In the genomic region with DNA sequence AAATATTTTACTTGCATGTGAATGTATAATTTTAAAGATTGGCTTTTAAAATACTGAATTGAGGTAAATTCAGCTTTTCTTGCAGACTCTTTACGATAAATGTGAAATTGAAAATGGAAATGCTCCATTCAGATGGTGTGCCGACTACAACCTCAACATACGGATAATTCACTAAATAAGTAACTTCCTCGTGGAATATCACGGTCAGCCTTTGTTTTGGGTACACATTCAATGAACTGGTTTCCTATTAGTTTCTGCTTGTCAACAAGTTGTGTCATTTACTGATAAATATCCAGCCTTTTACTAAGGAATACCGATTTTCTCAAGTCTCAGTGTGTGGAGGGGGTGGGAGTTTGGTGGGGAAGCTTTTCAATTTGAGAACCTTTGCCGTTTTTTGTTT, we compare ENCODE assay signal across 1 cellular context.
TF ChIP-seq lines count a peak whose summit lies in the region.

No MANE protein-coding gene starts in this region.

TF ChIP-seq in HepG2, 621 proteins besides CTCF, POLR2A, EP300 and RAD21:
- TF ChIP-seq ZNF205 (CRISPR knock-in tag; IDR thresholded peaks at IDR 0.05) = no peak
- TF ChIP-seq ZNF20 (CRISPR knock-in tag; IDR thresholded peaks at IDR 0.05) = no peak
- TF ChIP-seq, protein P1, sequence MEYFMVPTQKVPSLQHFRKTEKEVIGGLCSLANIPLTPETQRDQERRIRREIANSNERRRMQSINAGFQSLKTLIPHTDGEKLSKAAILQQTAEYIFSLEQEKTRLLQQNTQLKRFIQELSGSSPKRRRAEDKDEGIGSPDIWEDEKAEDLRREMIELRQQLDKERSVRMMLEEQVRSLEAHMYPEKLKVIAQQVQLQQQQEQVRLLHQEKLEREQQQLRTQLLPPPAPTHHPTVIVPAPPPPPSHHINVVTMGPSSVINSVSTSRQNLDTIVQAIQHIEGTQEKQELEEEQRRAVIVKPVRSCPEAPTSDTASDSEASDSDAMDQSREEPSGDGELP (IDR thresholded peaks at IDR 0.05; ENCODE audit: borderline replicate concordance, low read depth) = no peak
- TF ChIP-seq, protein P2, sequence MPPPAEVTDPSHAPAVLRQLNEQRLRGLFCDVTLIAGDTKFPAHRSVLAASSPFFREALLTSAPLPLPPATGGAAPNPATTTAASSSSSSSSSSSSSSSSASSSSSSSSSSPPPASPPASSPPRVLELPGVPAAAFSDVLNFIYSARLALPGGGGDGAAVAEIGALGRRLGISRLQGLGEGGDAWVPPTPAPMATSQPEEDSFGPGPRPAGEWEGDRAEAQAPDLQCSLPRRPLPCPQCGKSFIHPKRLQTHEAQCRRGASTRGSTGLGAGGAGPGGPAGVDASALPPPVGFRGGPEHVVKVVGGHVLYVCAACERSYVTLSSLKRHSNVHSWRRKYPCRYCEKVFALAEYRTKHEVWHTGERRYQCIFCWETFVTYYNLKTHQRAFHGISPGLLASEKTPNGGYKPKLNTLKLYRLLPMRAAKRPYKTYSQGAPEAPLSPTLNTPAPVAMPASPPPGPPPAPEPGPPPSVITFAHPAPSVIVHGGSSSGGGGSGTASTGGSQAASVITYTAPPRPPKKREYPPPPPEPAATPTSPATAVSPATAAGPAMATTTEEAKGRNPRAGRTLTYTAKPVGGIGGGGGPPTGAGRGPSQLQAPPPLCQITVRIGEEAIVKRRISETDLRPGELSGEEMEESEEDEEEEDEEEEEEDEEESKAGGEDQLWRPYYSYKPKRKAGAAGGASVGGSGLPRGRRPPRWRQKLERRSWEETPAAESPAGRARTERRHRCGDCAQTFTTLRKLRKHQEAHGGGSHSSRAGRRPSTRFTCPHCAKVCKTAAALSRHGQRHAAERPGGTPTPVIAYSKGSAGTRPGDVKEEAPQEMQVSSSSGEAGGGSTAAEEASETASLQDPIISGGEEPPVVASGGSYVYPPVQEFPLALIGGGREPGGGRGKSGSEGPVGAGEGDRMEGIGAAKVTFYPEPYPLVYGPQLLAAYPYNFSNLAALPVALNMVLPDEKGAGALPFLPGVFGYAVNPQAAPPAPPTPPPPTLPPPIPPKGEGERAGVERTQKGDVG (CRISPR knock-in tag; IDR thresholded peaks at IDR 0.05; ENCODE audit: borderline replicate concordance) = no peak
- TF ChIP-seq NR3C1 (CRISPR knock-in tag; IDR thresholded peaks at IDR 0.05) = no peak
- TF ChIP-seq CHD4 (IDR thresholded peaks at IDR 0.05; ENCODE audit: borderline replicate concordance, low read length) = no peak
- TF ChIP-seq, protein P3, sequence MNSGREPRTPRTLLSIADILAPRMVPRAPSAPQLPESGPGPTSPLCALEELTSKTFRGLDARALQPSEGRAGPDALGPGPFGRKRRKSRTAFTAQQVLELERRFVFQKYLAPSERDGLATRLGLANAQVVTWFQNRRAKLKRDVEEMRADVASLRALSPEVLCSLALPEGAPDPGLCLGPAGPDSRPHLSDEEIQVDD (CRISPR knock-in tag; IDR thresholded peaks at IDR 0.05; ENCODE audit: borderline replicate concordance) = no peak
- no peak for TF ChIP-seq ZNF292 (CRISPR knock-in tag; IDR thresholded peaks at IDR 0.05; ENCODE audit: borderline replicate concordance, low read depth)
- TF ChIP-seq, protein P4, sequence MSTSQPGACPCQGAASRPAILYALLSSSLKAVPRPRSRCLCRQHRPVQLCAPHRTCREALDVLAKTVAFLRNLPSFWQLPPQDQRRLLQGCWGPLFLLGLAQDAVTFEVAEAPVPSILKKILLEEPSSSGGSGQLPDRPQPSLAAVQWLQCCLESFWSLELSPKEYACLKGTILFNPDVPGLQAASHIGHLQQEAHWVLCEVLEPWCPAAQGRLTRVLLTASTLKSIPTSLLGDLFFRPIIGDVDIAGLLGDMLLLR (CRISPR knock-in tag; IDR thresholded peaks at IDR 0.05) = no peak
- no peak for TF ChIP-seq TCF7 (IDR thresholded peaks at IDR 0.05; ENCODE audit: low read depth)
